In the genomic region with DNA sequence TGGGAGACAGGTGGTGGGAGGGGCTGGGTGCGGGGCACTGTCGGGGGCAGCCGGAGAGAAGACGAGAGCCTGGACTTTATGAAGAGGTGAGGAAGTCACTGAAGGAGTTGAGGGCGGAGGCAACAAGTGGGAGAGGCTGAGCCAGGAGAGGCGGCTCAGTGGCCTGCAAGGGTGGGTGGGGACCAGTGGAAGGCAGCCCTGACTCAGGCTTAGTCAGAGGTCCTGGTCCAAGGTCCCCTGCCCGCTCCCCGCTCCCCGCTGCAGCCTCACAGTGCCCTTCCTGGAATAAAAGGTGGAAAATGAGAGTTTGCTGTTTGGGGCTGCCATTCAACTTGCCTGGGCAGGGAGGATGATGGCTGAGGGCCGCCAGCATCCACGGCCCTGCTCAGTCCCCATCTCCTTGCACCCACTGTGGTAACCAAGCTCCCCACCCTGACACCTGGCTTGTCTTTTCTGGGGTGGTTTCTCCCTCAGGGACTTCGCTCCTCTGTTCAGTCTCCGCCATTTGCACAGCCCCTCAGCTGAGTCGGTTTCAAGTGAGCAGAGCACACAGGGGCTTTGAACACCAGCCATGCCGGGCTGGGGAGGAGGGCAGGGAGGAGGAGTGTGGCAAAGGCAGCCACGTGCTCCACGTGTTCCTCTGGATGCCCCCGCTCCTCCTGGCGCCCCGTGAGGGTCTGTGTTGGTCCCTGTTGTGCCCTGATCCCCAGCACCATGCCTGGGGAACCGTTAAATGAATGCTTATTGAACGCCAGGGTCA, we compare ENCODE assay signal across 11 cellular contexts. TPM values are rescaled to one million over a fixed set of nuclear protein-coding genes. Genes with fewer than 3 reads are reported as not detected.
DNase-seq lines count a peak whose midpoint lies in the region; ATAC-seq and TF ChIP-seq lines count a peak whose summit lies in the region.
"Had no signal": no experiment of that assay in that cellular context is flagged by ENCODE, and none has a peak within 500 bp of the region (broad histone marks: within the 10 kb centered on the region; RNA-seq: fewer than 3 reads in every experiment).

No MANE protein-coding gene starts in this region.

- peak overlapping the region; percentile 13 for H3K27ac Mint-ChIP-seq in activated naive CD8-positive, alpha-beta T cell treated with anti-CD3 and anti-CD28 coated beads, Interleukin-2, amount 10 ng/mL, durations not matched to agents 7 days and 5 days
- H3K27ac Mint-ChIP-seq in activated naive CD8-positive, alpha-beta T cell treated with anti-CD3 and anti-CD28 coated beads, Interleukin-2, amount 50 U/mL, for 24 hours, result no peak overlapping the region

- H3K27me3 Mint-ChIP-seq in activated naive CD8-positive, alpha-beta T cell treated with anti-CD3 and anti-CD28 coated beads, Interleukin-2, amount 10 ng/mL, durations not matched to agents 7 days and 5 days, result no peaks in the 10 kb centered on the region
- H3K27me3 Mint-ChIP-seq in activated naive CD8-positive, alpha-beta T cell treated with anti-CD3 and anti-CD28 coated beads, Interleukin-2, amount 50 U/mL, for 24 hours, result no peaks in the 10 kb centered on the region

- H3K27me3 ChIP-seq in colonic mucosa (no peaks in the 10 kb centered on the region), left lung (no peaks in the 10 kb centered on the region), vagina (no peaks in the 10 kb centered on the region)
- H3K27me3 ChIP-seq: thyroid gland had no signal

- H3K4me3 Mint-ChIP-seq in activated naive CD8-positive, alpha-beta T cell treated with anti-CD3 and anti-CD28 coated beads, Interleukin-2, amount 10 ng/mL, durations not matched to agents 7 days and 5 days, result no peak overlapping the region
- H3K4me3 Mint-ChIP-seq in activated naive CD8-positive, alpha-beta T cell treated with anti-CD3 and anti-CD28 coated beads, Interleukin-2, amount 50 U/mL, for 24 hours, result no peak overlapping the region

- H3K27ac ChIP-seq in colonic mucosa (peak overlapping the region; percentile 71), left lung (peak overlapping the region in 1 of 2 donors; percentile 41), vagina (peak overlapping the region; percentile 55)
- H3K27ac ChIP-seq: 22Rv1 had no signal

- H3K9me3 Mint-ChIP-seq in activated naive CD8-positive, alpha-beta T cell treated with anti-CD3 and anti-CD28 coated beads, Interleukin-2, amount 10 ng/mL, durations not matched to agents 7 days and 5 days, result peaks cover 7% of the 10 kb centered on the region
- peaks cover 3% of the 10 kb centered on the region for H3K9me3 Mint-ChIP-seq in activated naive CD8-positive, alpha-beta T cell treated with anti-CD3 and anti-CD28 coated beads, Interleukin-2, amount 50 U/mL, for 24 hours

- H3K4me3 ChIP-seq in colonic mucosa (no peak overlapping the region), left lung (no peak overlapping the region), vagina (no peak overlapping the region)
- H3K4me3 ChIP-seq: thyroid gland had no signal

- H3K4me1 Mint-ChIP-seq in activated naive CD8-positive, alpha-beta T cell treated with anti-CD3 and anti-CD28 coated beads, Interleukin-2, amount 10 ng/mL, durations not matched to agents 7 days and 5 days, result peaks cover 18% of the 10 kb centered on the region
- peaks cover 4% of the 10 kb centered on the region for H3K4me1 Mint-ChIP-seq in activated naive CD8-positive, alpha-beta T cell treated with anti-CD3 and anti-CD28 coated beads, Interleukin-2, amount 50 U/mL, for 24 hours

- H3K36me3 ChIP-seq in colonic mucosa (no peaks in the 10 kb centered on the region), left lung (no peaks in the 10 kb centered on the region), vagina (no peaks in the 10 kb centered on the region)
- H3K36me3 ChIP-seq: thyroid gland had no signal

- H3K36me3 Mint-ChIP-seq in activated naive CD8-positive, alpha-beta T cell treated with anti-CD3 and anti-CD28 coated beads, Interleukin-2, amount 10 ng/mL, durations not matched to agents 7 days and 5 days, result peaks cover 5% of the 10 kb centered on the region
- no peaks in the 10 kb centered on the region for H3K36me3 Mint-ChIP-seq in activated naive CD8-positive, alpha-beta T cell treated with anti-CD3 and anti-CD28 coated beads, Interleukin-2, amount 50 U/mL, for 24 hours (ENCODE audit: low read depth)

- intact Hi-C loops in colonic mucosa (cut with DNase I) (no loop called here), left lung (cut with DNase I) (no loop called here), vagina (cut with DNase I) (no loop called here)

- peaks cover 4% of the 10 kb centered on the region for H3K4me1 ChIP-seq in colonic mucosa
- H3K4me1 ChIP-seq in left lung, result peaks cover 10 to 28% of the 10 kb centered on the region in 2 donors
- H3K4me1 ChIP-seq in vagina, result peaks cover 42% of the 10 kb centered on the region

- POLR2A ChIA-PET in activated naive CD8-positive, alpha-beta T cell treated with anti-CD3 and anti-CD28 coated beads, Interleukin-2, amount 10 ng/mL, durations not matched to agents 7 days and 5 days (lab: Charles Lee), result interaction anchor here (1.0 kb wide), 1 partner anchor 14 kb away, joined by 4 read pairs; a partner anchor contains a TSS

- TF ChIP-seq POLR2A in vagina (IDR thresholded peaks at IDR 0.05), result no peak

- peak overlapping the region; percentile 38 to 46 for H3K9ac ChIP-seq in colonic mucosa (ENCODE audit: low read depth in 2 of 2, low read length in 2 of 2)

- no peak for TF ChIP-seq CTCF in colonic mucosa (IDR thresholded peaks at IDR 0.05)
- TF ChIP-seq CTCF in left lung (IDR thresholded peaks at IDR 0.05), result no peak
- no peak for TF ChIP-seq CTCF in vagina (IDR thresholded peaks at IDR 0.05)

- H3K9me3 ChIP-seq in colonic mucosa (no peaks in the 10 kb centered on the region), left lung (peaks cover 0 to 5% of the 10 kb centered on the region in 2 donors), vagina (no peaks in the 10 kb centered on the region)
- H3K9me3 ChIP-seq: thyroid gland had no signal

- no peak for ATAC-seq in activated naive CD8-positive, alpha-beta T cell treated with anti-CD3 and anti-CD28 coated beads, Interleukin-2, amount 10 ng/mL, durations not matched to agents 7 days and 5 days (ENCODE audit: low read depth)
- no peak for ATAC-seq in activated naive CD8-positive, alpha-beta T cell treated with anti-CD3 and anti-CD28 coated beads, Interleukin-2, amount 50 U/mL, for 24 hours
- ATAC-seq in left lung (peak; percentile 90), HG02973 (IDR thresholded peaks at IDR 0.05; ENCODE audit: unreplicated experiment) (no peak), GM18867 (IDR thresholded peaks at IDR 0.05; ENCODE audit: unreplicated experiment) (no peak)

- no peak for DNase-seq in activated naive CD8-positive, alpha-beta T cell treated with anti-CD3 and anti-CD28 coated beads, Interleukin-2, amount 10 ng/mL, durations not matched to agents 7 days and 5 days
- DNase-seq in activated naive CD8-positive, alpha-beta T cell treated with anti-CD3 and anti-CD28 coated beads, Interleukin-2, amount 50 U/mL, for 24 hours, result no peak
- peak; percentile 90 for DNase-seq in colonic mucosa
- peak in 1 of 2 donors; percentile 77 for DNase-seq in left lung
- DNase-seq in vagina (ENCODE audit: extremely low spot score in 2 of 2), result no peak
- DNase-seq in activated naive CD4-positive, alpha-beta T cell (lab: John Stamatoyannopoulos, UW), result no peak
- DNase-seq: NCI-H69 had no signal

RNA-seq across cellular contexts. Expression of a gene that starts 13.7 kb away (rescaled TPM):
- 10 to 100 TPM; 45.7 to 50.4 TPM for total RNA-seq in activated naive CD8-positive, alpha-beta T cell treated with anti-CD3 and anti-CD28 coated beads, Interleukin-2, amount 10 ng/mL, durations not matched to agents 7 days and 5 days
- 10 to 100 TPM; 71.8 to 93.4 TPM for total RNA-seq in colonic mucosa
- total RNA-seq in left lung, result 10 to 100 TPM; 50.5 to 68.1 TPM
- 44.0 TPM for total RNA-seq in vagina

RNA-seq across cellular contexts. Expression of a gene that starts 15.7 kb away (rescaled TPM):
- 10 to 100 TPM; 23.4 to 26.2 TPM for total RNA-seq in activated naive CD8-positive, alpha-beta T cell treated with anti-CD3 and anti-CD28 coated beads, Interleukin-2, amount 10 ng/mL, durations not matched to agents 7 days and 5 days
- total RNA-seq in colonic mucosa (10 to 100 TPM; 14.4 to 16.5 TPM), left lung (10 to 100 TPM; 24.3 to 29.1 TPM), vagina (29.5 TPM)
